7 cellular contexts compared by ENCODE assay signal in the genomic region with DNA sequence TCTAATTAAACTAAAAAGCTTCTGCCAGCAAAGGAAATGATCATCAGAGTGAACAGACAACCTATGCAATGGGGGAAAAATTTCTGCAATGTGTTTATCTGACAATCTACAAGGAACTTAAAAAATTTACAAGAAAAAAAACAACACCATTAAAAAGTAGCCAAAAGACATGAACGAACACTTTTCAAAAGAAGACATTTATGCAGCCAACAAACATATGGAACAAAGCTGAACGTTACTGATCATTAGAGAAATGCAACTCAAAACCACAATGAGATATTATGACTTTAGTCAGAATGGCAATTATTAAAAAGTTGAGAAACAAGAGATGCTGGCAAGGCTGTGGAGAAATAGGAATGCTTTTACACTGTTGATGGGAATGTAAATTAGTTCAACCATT.
"Had no signal": no experiment of that assay in that cellular context is flagged by ENCODE, and none has a peak within 500 bp of the region (broad histone marks: within the 10 kb centered on the region; RNA-seq: fewer than 3 reads in every experiment).

No MANE protein-coding gene starts in this region.

- H3K9me3 ChIP-seq: HAP-1 had no signal

- H2AFZ ChIP-seq: GM23338 had no signal

- H3K4me2 ChIP-seq: GM23338, KMS-11 had no signal

- H3K4me1 ChIP-seq: HAP-1 had no signal

- H3K27ac ChIP-seq: HL-60, KMS-11 had no signal

- H3K9ac ChIP-seq: KMS-11 had no signal

- H3K4me3 ChIP-seq: GM23338, HAP-1 had no signal

- DNase-seq: HFFc6, Karpas-422, KBM-7 had no signal

- H3K36me3 ChIP-seq: HAP-1 had no signal
